In genomic region chr6:23483896-23484295, GRCh38 we compare ENCODE assay signal across 28 cellular contexts.
"Had no signal": no experiment of that assay in that cellular context is flagged by ENCODE, and none has a peak within 500 bp of the region (broad histone marks: within the 10 kb centered on the region; RNA-seq: fewer than 3 reads in every experiment).

No MANE protein-coding gene starts in this region.

- H3K36me3 ChIP-seq: ascending aorta, breast epithelium, gastrocnemius medialis, heart left ventricle had no signal

- H3K4me3 ChIP-seq: ascending aorta, breast epithelium, gastrocnemius medialis, heart left ventricle had no signal

- H3K27me3 ChIP-seq: ascending aorta, breast epithelium, gastrocnemius medialis, heart left ventricle had no signal

- H3K9me3 ChIP-seq: ascending aorta, breast epithelium, gastrocnemius medialis, heart left ventricle had no signal

- ATAC-seq: activated naive CD4-positive, alpha-beta T cell treated with anti-CD3 and anti-CD28 coated beads, Interleukin-2, amount 50 U/mL, for 72 hours; activated T-cell treated with anti-CD3 and anti-CD28 coated beads, Interleukin-2, amount 50 U/mL, for 72 hours; effector memory CD8-positive, alpha-beta T cell; gastrocnemius medialis; heart left ventricle; WTC11 had no signal

- DNase-seq: activated CD4-positive, alpha-beta memory T cell treated with anti-CD3 and anti-CD28 coated beads, Interleukin-2, amount 10 ng/mL, durations not matched to agents 7 days and 5 days; activated CD4-positive, alpha-beta T cell treated with anti-CD3 and anti-CD28 coated beads for 1 hour; activated CD4-positive, alpha-beta T cell treated with anti-CD3 and anti-CD28 coated beads for 4 hours; activated CD4-positive, alpha-beta T cell treated with anti-CD3 and anti-CD28 coated beads, Interleukin-2, amount 10 ng/mL, durations not matched to agents 7 days and 5 days; activated CD4-positive, alpha-beta T cell treated with anti-CD3 and anti-CD28 coated beads, Interleukin-2, amount 50 U/mL, for 4 hours; activated CD8-positive, alpha-beta memory T cell treated with anti-CD3 and anti-CD28 coated beads, Interleukin-2, amount 50 U/mL, for 48 hours; activated gamma-delta T cell; activated naive CD4-positive, alpha-beta T cell; activated naive CD4-positive, alpha-beta T cell treated with anti-CD3 and anti-CD28 coated beads, Interleukin-2, amount 10 ng/mL, durations not matched to agents 7 days and 5 days; activated naive CD8-positive, alpha-beta T cell treated with anti-CD3 and anti-CD28 coated beads, Interleukin-2, amount 10 ng/mL, durations not matched to agents 7 days and 5 days; activated T-cell treated with anti-CD3 and anti-CD28 coated beads for 4 hours; activated T-cell treated with anti-CD3 and anti-CD28 coated beads, Interleukin-2, amount 50 U/mL, for 24 hours; activated T-cell treated with anti-CD3 and anti-CD28 coated beads, Interleukin-2, amount 50 U/mL, for 72 hours; cortex of kidney; dermis blood vessel endothelial cell; effector CD4-positive, alpha-beta T cell; effector memory CD8-positive, alpha-beta T cell; foreskin fibroblast; gastrocnemius medialis; glutamatergic neuron; heart left ventricle; T-helper 2 cell had no signal

- H3K27ac ChIP-seq: ascending aorta, breast epithelium, epithelial cell of prostate, gastrocnemius medialis, heart left ventricle, VCaP had no signal

- H3K4me1 ChIP-seq: ascending aorta, breast epithelium, gastrocnemius medialis, heart left ventricle had no signal
